ENCODE assay signal across 25 cellular contexts in the genomic region with DNA sequence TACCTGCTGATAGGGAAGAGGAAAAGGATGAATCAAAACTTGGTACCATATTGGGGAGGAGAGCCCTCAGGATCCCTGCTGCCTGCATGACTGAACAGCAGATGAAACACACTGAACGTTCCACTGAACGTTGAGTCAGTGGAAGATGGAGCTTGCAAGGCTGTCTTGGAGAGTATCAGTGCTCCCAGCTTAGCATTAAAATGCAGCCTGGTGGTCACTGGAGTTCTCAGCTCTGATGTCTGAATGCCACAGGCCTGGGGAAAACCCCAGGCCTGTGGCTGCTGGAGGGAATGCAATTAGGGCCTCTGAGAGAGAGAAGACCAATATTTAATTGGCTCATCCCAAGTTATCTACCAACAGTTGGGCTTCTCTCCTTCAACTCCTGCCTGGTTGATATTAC.
"Had no signal": no experiment of that assay in that cellular context is flagged by ENCODE, and none has a peak within 500 bp of the region (broad histone marks: within the 10 kb centered on the region; RNA-seq: fewer than 3 reads in every experiment).

No MANE protein-coding gene starts in this region.

- H3K27me3 ChIP-seq: colonic mucosa, dorsolateral prefrontal cortex, esophagus squamous epithelium, gastrocnemius medialis, left lung, transverse colon had no signal

- H3K9me3 ChIP-seq: colonic mucosa, esophagus squamous epithelium, gastrocnemius medialis, left lung, transverse colon had no signal

- H3K4me3 ChIP-seq: colonic mucosa, dorsolateral prefrontal cortex, esophagus squamous epithelium, gastrocnemius medialis, left lung, lung, transverse colon had no signal

- H3K27ac ChIP-seq: colonic mucosa, dorsolateral prefrontal cortex, esophagus squamous epithelium, gastrocnemius medialis, left lung, transverse colon had no signal

- H3K36me3 ChIP-seq: colonic mucosa, esophagus squamous epithelium, gastrocnemius medialis, left lung, transverse colon had no signal

- DNase-seq: activated CD4-positive, alpha-beta T cell treated with anti-CD3 and anti-CD28 coated beads for 1 hour; activated CD4-positive, alpha-beta T cell treated with anti-CD3 and anti-CD28 coated beads, Interleukin-2, amount 50 U/mL, for 4 hours; activated CD8-positive, alpha-beta memory T cell treated with anti-CD3 and anti-CD28 coated beads, Interleukin-2, amount 50 U/mL, for 48 hours; activated naive CD4-positive, alpha-beta T cell treated with Interleukin-2 at 50 U/mL for 16 hours; activated naive CD8-positive, alpha-beta T cell treated with anti-CD3 and anti-CD28 coated beads for 36 hours; activated T-cell treated with anti-CD3 and anti-CD28 coated beads, Interleukin-2, amount 50 U/mL, for 4 hours; central memory CD4-positive, alpha-beta T cell; colonic mucosa; dorsolateral prefrontal cortex; effector memory CD8-positive, alpha-beta T cell; esophagus squamous epithelium; gastrocnemius medialis; head of caudate nucleus; hypothalamus; kidney; left lung; naive thymus-derived CD4-positive, alpha-beta T cell; stimulated activated CD4-positive, alpha-beta T cell treated with anti-CD3 and anti-CD28 coated beads, Interleukin-2, amount 100 ng/mL, for 48 hours; stimulated activated CD8-positive, alpha-beta memory T cell treated with anti-CD3 and anti-CD28 coated beads, Interleukin-4, amount 100 ng/mL, for 48 hours; stimulated activated naive B cell treated with anti-CD40 and anti-IgM and Interleukin-4, amounts not matched to agents 10 μg/mL and 1 μg/mL and 100 μg/mL, for 72 hours; transverse colon had no signal

- H3K4me1 ChIP-seq: colonic mucosa, esophagus squamous epithelium, gastrocnemius medialis, left lung, transverse colon had no signal

- ATAC-seq: activated T-cell treated with anti-CD3 and anti-CD28 coated beads, Interleukin-2, amount 50 U/mL, for 4 hours; effector memory CD8-positive, alpha-beta T cell; gastrocnemius medialis; left lung; naive thymus-derived CD4-positive, alpha-beta T cell; sciatic nerve; stimulated activated naive B cell treated with anti-CD40 and anti-IgM and Interleukin-4, amounts not matched to agents 10 μg/mL and 1 μg/mL and 100 μg/mL, for 72 hours had no signal

- FAIRE-seq: astrocyte, kidney, urothelium cell line had no signal
